In the genomic region with DNA sequence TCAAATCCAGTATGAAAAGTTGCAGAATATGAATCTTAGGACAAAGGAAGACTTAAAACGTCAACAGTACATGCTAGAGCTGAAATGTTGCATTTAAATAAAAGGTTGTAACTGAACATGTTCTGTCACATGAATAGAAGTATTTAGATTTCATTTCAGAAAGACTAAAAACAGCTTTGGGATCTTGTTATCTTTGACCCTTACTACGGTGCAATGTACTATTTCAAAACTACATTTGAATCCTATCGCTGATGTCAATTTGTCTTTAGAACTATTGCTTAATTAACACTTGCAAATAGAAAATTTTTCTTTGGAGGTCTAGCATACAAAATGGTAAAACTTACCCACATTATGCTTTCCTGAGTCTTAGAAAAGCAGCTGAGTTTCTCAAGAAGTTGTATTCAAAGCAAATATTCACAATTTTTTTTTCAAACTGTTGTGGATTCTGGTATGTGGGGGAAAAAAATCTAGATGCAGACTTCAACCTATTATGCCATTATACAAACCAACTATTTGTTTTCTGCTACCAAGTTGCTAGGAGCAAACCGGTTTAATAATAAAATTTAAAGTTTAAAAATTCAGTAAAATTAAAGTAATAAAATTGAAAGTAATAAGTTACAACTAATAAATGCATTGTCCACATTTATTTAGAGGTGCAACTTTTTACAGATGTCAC, we compare ENCODE assay signal across 22 cellular contexts. TPM values are rescaled to one million over a fixed set of nuclear protein-coding genes. Genes with fewer than 3 reads are reported as not detected.
A peak's percentile ranks its signal among the peaks of the same experiment; 100 is the strongest.
DNase-seq lines count a peak whose midpoint lies in the region; FAIRE-seq and TF ChIP-seq lines count a peak whose summit lies in the region.
"Had no signal": no experiment of that assay in that cellular context is flagged by ENCODE, and none has a peak within 500 bp of the region (broad histone marks: within the 10 kb centered on the region; RNA-seq: fewer than 3 reads in every experiment).

No MANE protein-coding gene starts in this region.

- no peak overlapping the region for H2AFZ ChIP-seq in PC-9

- no peaks in the 10 kb centered on the region for H3K9me2 ChIP-seq in PC-9 (ENCODE audit: insufficient read depth)

- H3K79me2 ChIP-seq in PC-9 (ENCODE audit: low read depth): peaks cover 13% of the 10 kb centered on the region

- H3K27ac ChIP-seq in PC-9: 0 out of 2 replicates have a peak overlapping the region, but pooled peaks have one; percentile 1
- H3K27ac ChIP-seq in neutrophil: peak overlapping the region; percentile 83
- H3K27ac ChIP-seq: adrenal gland, prostate gland, SJCRH30 had no signal

- BruUV-seq in PC-9 (replicated peaks; lab: Mats Ljungman, UMichigan): no TSS peak

- TF ChIP-seq CTCF in PC-9 (conservative IDR thresholded peaks at IDR 0.05): no peak
- TF ChIP-seq CTCF in choroid plexus epithelial cell (conservative IDR thresholded peaks at IDR 0.05; ENCODE audit: low read depth, low read length): no peak
- TF ChIP-seq CTCF in neutrophil (IDR thresholded peaks at IDR 0.05): no peak

- H3K9me3 ChIP-seq in PC-9 (ENCODE audit: insufficient read depth, low read depth) (no peaks in the 10 kb centered on the region), neutrophil (no peaks in the 10 kb centered on the region)
- H3K9me3 ChIP-seq: adrenal gland, prostate gland, SJCRH30 had no signal

- peaks cover 34% of the 10 kb centered on the region for H4K20me1 ChIP-seq in PC-9 (ENCODE audit: insufficient read depth)

- peaks cover 37% of the 10 kb centered on the region for H3F3A ChIP-seq in PC-9 (ENCODE audit: insufficient read depth, low read depth)

- H3K27me3 ChIP-seq in PC-9 (ENCODE audit: insufficient read depth, low read depth) (no peaks in the 10 kb centered on the region), neutrophil (no peaks in the 10 kb centered on the region)
- H3K27me3 ChIP-seq: adrenal gland, SJCRH30 had no signal

- intact Hi-C loops in PC-9 (cut with micrococcal nuclease; ENCODE audit: unreplicated experiment): no loop called here

- H3K4me3 ChIP-seq in PC-9 (no peak overlapping the region), choroid plexus epithelial cell (ENCODE audit: low read depth, low read length) (no peak overlapping the region), neutrophil (ENCODE audit: low read depth in 1 of 2, low read length in 1 of 2) (no peak overlapping the region)
- H3K4me3 ChIP-seq: adrenal gland, prostate gland, SJCRH30 had no signal

- peak; percentile 82 for FAIRE-seq in G401.6 (lab: Jason Lieb, UNC)
- FAIRE-seq: endothelial cell of umbilical vein had no signal

- CTCF ChIA-PET in PC-9 (lab: Charles Lee): no interaction called here

- H3K36me3 ChIP-seq in PC-9 (ENCODE audit: low read depth) (peaks cover 23% of the 10 kb centered on the region), neutrophil (peaks cover 6% of the 10 kb centered on the region)
- H3K36me3 ChIP-seq: prostate gland had no signal

- H3K4me1 ChIP-seq in PC-9 (replicated peaks; ENCODE audit: insufficient read depth) (no peaks in the 10 kb centered on the region), neutrophil (ENCODE audit: control insufficient read depth in 1 of 2, insufficient read depth in 1 of 2, low read depth in 1 of 2, low read length in 1 of 2) (peaks cover 25 to 32% of the 10 kb centered on the region in 2 experiments)
- H3K4me1 ChIP-seq: adrenal gland, prostate gland, SJCRH30 had no signal

- H3K4me2 ChIP-seq in PC-9: no peak overlapping the region

- DNase-seq in PC-9 (no peak), choroid plexus epithelial cell (ENCODE audit: low read depth) (peak; percentile 9), NCI-H2171 treated with DMSO at 0.1 percent for 48 hours (lab: John Stamatoyannopoulos, UW) (no peak), OCI-M1 (lab: John Stamatoyannopoulos, UW) (no peak)
- no peak for DNase-seq in activated naive CD4-positive, alpha-beta T cell treated with anti-CD3 and anti-CD28 coated beads, Interleukin-2, amount 50 U/mL, for 16 hours
- DNase-seq in activated CD4-positive, alpha-beta T cell treated with anti-CD3 and anti-CD28 coated beads for 1 hour: no peak
- DNase-seq: activated CD4-positive, CD25-positive, alpha-beta regulatory T cell; activated CD8-positive, alpha-beta memory T cell treated with anti-CD3 and anti-CD28 coated beads, Interleukin-2, amount 10 ng/mL, durations not matched to agents 7 days and 5 days; activated naive CD4-positive, alpha-beta T cell treated with Interleukin-2 at 50 U/mL for 16 hours; adrenal gland; C1 segment of cervical spinal cord; hypothalamus; mammary epithelial cell; NCI-H1092; NCI-H1694 treated with DMSO at 0.1 percent for 48 hours; RPMI8226; SJCRH30; T-cell had no signal

- POLR2A ChIA-PET in PC-9 (lab: Charles Lee; ENCODE audit: unreplicated experiment): no interaction called here

RNA-seq across cellular contexts. Expression of a gene that starts 25.4 kb away (rescaled TPM):
- 45.6 and 46.5 TPM in 2 replicates for total RNA-seq in PC-9 (2021)
